8 cellular contexts compared by ENCODE assay signal in the genomic region with DNA sequence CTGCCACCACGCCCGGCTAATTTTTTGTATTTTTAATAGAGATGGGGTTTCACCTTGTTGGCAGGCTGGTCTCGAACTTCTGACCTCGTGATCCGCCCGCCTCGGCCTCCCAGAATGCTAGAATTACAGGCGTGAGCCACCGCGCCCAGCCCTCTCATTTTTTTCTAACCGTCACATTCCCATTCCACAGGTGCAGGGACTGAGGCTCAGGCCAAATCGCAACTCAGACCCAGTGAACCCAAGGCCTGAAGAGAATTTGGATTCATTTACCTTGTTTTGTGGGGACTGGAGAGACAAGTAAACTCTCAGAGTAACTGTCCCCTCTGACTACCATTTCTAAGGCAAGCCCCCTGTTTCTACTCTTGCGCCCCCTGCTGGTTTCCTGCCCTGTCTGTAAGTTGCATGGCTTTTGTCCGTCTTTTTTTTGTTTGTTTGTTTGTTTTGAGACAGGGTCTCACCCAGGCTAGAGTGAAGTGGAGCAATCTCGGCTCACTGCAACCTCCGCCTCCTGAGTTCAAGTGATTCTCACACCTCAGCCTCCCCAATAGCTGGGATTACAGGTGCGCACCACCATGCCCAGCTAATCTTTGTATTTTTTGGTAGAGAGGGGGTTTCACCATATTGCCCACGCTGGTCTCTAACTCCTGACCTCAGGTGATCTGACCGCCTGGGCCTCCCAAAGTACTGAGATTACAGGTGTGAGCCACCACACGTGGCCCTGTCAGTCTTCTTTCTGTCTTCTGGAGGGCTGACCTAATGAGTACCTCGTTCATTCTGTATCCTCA. TPM values are rescaled to one million over a fixed set of nuclear protein-coding genes. Genes with fewer than 3 reads are reported as not detected.
DNase-seq lines count a peak whose midpoint lies in the region; ATAC-seq and TF ChIP-seq lines count a peak whose summit lies in the region.

No MANE protein-coding gene starts in this region.

- TF ChIP-seq CTCF in A673 (conservative IDR thresholded peaks at IDR 0.05; ENCODE audit: low read depth, low read length) (peak; percentile 88), RWPE2 (IDR thresholded peaks at IDR 0.05; ENCODE audit: poor library complexity, severe bottlenecking) (peak; percentile 63), spleen (IDR thresholded peaks at IDR 0.05 in 8 of 11, conservative IDR thresholded peaks at IDR 0.05 in 3 of 11) (peak; percentile 56 to 86 (median 77))

- no peaks in the 10 kb centered on the region for H3K27me3 ChIP-seq in A673 (replicated peaks; ENCODE audit: insufficient read depth, low read depth, low read length, poor library complexity)
- H3K27me3 ChIP-seq in GM23248 (replicated peaks; ENCODE audit: insufficient read depth), result no peaks in the 10 kb centered on the region
- no peaks in the 10 kb centered on the region for H3K27me3 ChIP-seq in RWPE2 (ENCODE audit: insufficient read depth, poor library complexity, severe bottlenecking)
- no peaks in the 10 kb centered on the region for H3K27me3 ChIP-seq in spleen (replicated peaks in 1 of 7)

- peak; percentile 81 for DNase-seq in A673 (ENCODE audit: low spot score)
- peak; percentile 73 for DNase-seq in GM23248
- no peak for DNase-seq in RWPE2 (ENCODE audit: low spot score)
- DNase-seq in activated effector memory CD4-positive, alpha-beta T cell treated with Interleukin-2 at 50 U/mL for 16 hours, result peak; percentile 59
- peak; percentile 67 for DNase-seq in germinal center (ENCODE audit: low spot score)
- peak; percentile 89 for DNase-seq in spleen

- no peak overlapping the region for H3K27ac ChIP-seq in A673 (ENCODE audit: low read depth, low read length, poor library complexity, severe bottlenecking)
- no peak overlapping the region for H3K27ac ChIP-seq in GM23248
- H3K27ac ChIP-seq in RWPE2 (ENCODE audit: poor library complexity, severe bottlenecking), result no peak overlapping the region
- no peak overlapping the region for H3K27ac ChIP-seq in spleen

- no peak for TF ChIP-seq POLR2A in spleen (IDR thresholded peaks at IDR 0.05)

- in situ Hi-C loops in GM23248 (cut with MboI), result no loop called here

- H3K9me2 ChIP-seq in GM23248 (ENCODE audit: insufficient read depth), result no peaks in the 10 kb centered on the region

- H3K36me3 ChIP-seq in A673 (ENCODE audit: insufficient read depth, low read length, poor library complexity, severe bottlenecking) (no peaks in the 10 kb centered on the region), GM23248 (ENCODE audit: low read depth) (peaks cover 6% of the 10 kb centered on the region; the same call in 1 of the 2 replicates), RWPE2 (ENCODE audit: low read depth) (peaks cover 13% of the 10 kb centered on the region), spleen (peaks cover 0 to 42% (median 2%) of the 10 kb centered on the region in 6 donors)

- H3K9ac ChIP-seq in GM23248, result no peak overlapping the region

- no TSS peak for BruUV-seq in A673 (replicated peaks; lab: Mats Ljungman, UMichigan)

- POLR2A ChIA-PET in A673 (lab: Charles Lee; ENCODE audit: low non-redundant PET), result no interaction called here

- H3K4me1 ChIP-seq in A673 (ENCODE audit: insufficient read depth, low read length, poor library complexity, severe bottlenecking), result no peaks in the 10 kb centered on the region
- H3K4me1 ChIP-seq in GM23248 (ENCODE audit: insufficient read depth), result no peaks in the 10 kb centered on the region
- no peaks in the 10 kb centered on the region for H3K4me1 ChIP-seq in RWPE2 (ENCODE audit: insufficient read depth, poor library complexity, severe bottlenecking)
- peaks cover 25 to 62% (median 39%) of the 10 kb centered on the region in 6 donors for H3K4me1 ChIP-seq in spleen

- ATAC-seq in RWPE2 (ENCODE audit: low read depth) (no peak), HG03442 (IDR thresholded peaks at IDR 0.05; ENCODE audit: unreplicated experiment) (no peak), HG02884 (IDR thresholded peaks at IDR 0.05; ENCODE audit: unreplicated experiment) (no peak)

- 70% methylated on average over 21 of the region's 21 CpGs for WGBS in GM23248 (ENCODE audit: low coverage in 1 of 2, low lambda C conversion rate in 2 of 2, missing lambda C conversion rate in 2 of 2), 2 experiments
- 83 to 89% (median 86%) methylated on average over 21 of the region's 21 CpGs for WGBS in spleen, 5 donors

- CTCF ChIA-PET in A673 (lab: Charles Lee), result interaction anchor here (0.6 kb wide), 1 partner anchor 92 kb away, joined by 6 read pairs; no protein-coding TSS in a partner anchor

- no peak overlapping the region for H2AFZ ChIP-seq in GM23248

- H3K9me3 ChIP-seq in A673 (ENCODE audit: low read depth, low read length, poor library complexity, severe bottlenecking), result no peaks in the 10 kb centered on the region
- no peaks in the 10 kb centered on the region for H3K9me3 ChIP-seq in GM23248 (ENCODE audit: low read depth)
- H3K9me3 ChIP-seq in RWPE2 (ENCODE audit: severe bottlenecking), result no peaks in the 10 kb centered on the region
- H3K9me3 ChIP-seq in spleen, result no peaks in the 10 kb centered on the region

- H3K79me2 ChIP-seq in GM23248 (ENCODE audit: insufficient read depth), result peaks cover 33% of the 10 kb centered on the region

- no peaks in the 10 kb centered on the region for H3F3A ChIP-seq in GM23248 (ENCODE audit: insufficient read depth)

- no peak overlapping the region for H3K4me3 ChIP-seq in A673 (ENCODE audit: low read depth, low read length, poor library complexity, severe bottlenecking)
- H3K4me3 ChIP-seq in GM23248, result no peak overlapping the region
- no peak overlapping the region for H3K4me3 ChIP-seq in RWPE2 (ENCODE audit: severe bottlenecking)
- H3K4me3 ChIP-seq in spleen, result no peak overlapping the region

- no peaks in the 10 kb centered on the region; the same call in 1 of the 2 replicates for H4K20me1 ChIP-seq in GM23248 (ENCODE audit: insufficient read depth)

- H3K4me2 ChIP-seq in GM23248 (ENCODE audit: unreplicated experiment), result no peak overlapping the region

- intact Hi-C loops in A673 (cut with micrococcal nuclease; ENCODE audit: unreplicated experiment) (no loop called here), spleen (cut with DNase I; ENCODE audit: low total_unique reads) (no loop called here)

RNA-seq across cellular contexts. Expression of gene STRN4, which starts 2.3 kb away (rescaled TPM):
- 134 and 157 TPM in 2 replicates for total RNA-seq in A673 (2021)
- total RNA-seq in GM23248 (2014; rRNA removed; shearing (Covaris generic)), result 75.7 and 114 TPM in 2 replicates
- polyA plus RNA-seq in GM23248 (2016; fragmentation: Nextera tagmentation; extraction: Ambion mirVana), result 44.4 and 45.9 TPM in 2 replicates
- 100 to 1,000 TPM in 5 of 7 donors, 10 to 100 TPM in 2; 90.1 to 143 (median 107) TPM for total RNA-seq in spleen
- 10 to 100 TPM; 28.2 to 70.7 (median 30.0) TPM for polyA plus RNA-seq in spleen

RNA-seq across cellular contexts. Expression of gene FKRP, which starts 2.7 kb away (rescaled TPM):
- total RNA-seq in A673 (2021) (23.6 and 26.1 TPM in 2 replicates), spleen (10 to 100 TPM; 15.4 to 24.8 (median 19.3) TPM)
- total RNA-seq in GM23248 (2014; rRNA removed; shearing (Covaris generic)), result 32.1 and 41.5 TPM in 2 replicates
- polyA plus RNA-seq in GM23248 (2016; fragmentation: Nextera tagmentation; extraction: Ambion mirVana) (12.4 and 15.0 TPM in 2 replicates), spleen (10 to 100 TPM in 1 of 3 donors, 1 to 10 TPM in 2; 5.3 to 13.0 (median 9.8) TPM)

RNA-seq across cellular contexts. Expression of gene PRKD2, which starts 31.6 kb away (rescaled TPM):
- total RNA-seq in A673 (2021), result 45.1 and 60.3 TPM in 2 replicates
- 11.9 and 16.4 TPM in 2 replicates for total RNA-seq in GM23248 (2014; rRNA removed; shearing (Covaris generic))
- polyA plus RNA-seq in GM23248 (2016; fragmentation: Nextera tagmentation; extraction: Ambion mirVana), result 12.3 and 14.2 TPM in 2 replicates
- total RNA-seq in spleen, result 100 to 1,000 TPM in 4 of 7 donors, 10 to 100 TPM in 3; 76.3 to 127 (median 115) TPM
- 100 to 1,000 TPM in 2 of 3 donors, 10 to 100 TPM in 1; 63.4 to 132 (median 105) TPM for polyA plus RNA-seq in spleen

RNA-seq across cellular contexts. Expression of gene SLC1A5, which starts 39.9 kb away (rescaled TPM):
- 283 and 295 TPM in 2 replicates for total RNA-seq in A673 (2021)
- 426 and 456 TPM in 2 replicates for total RNA-seq in GM23248 (2014; rRNA removed; shearing (Covaris generic))
- polyA plus RNA-seq in GM23248 (2016; fragmentation: Nextera tagmentation; extraction: Ambion mirVana), result 367 and 393 TPM in 2 replicates
- total RNA-seq in spleen, result 10 to 100 TPM; 45.1 to 62.8 (median 49.8) TPM
- 10 to 100 TPM; 13.2 to 29.5 (median 23.0) TPM for polyA plus RNA-seq in spleen
